ENCODE assay signal across 12 cellular contexts in the genomic region with DNA sequence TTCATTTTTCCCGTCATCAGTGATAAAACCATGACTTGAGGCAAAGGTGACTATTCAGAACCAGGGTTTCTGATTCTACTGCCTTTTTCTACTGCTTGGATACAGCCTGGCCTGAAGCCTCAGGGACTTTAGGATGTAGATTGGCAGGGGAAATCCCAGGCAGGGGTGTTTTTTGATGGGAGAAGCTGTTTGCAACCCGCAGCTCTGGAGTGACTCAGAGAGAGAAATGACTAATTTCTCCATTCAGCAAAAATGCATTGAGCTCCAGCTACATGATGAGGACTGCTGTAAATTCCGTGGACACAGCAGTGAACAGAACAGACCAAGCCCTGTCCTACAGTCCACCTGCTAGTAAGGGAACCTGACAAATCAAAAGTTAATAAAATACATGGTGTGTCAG.
DNase-seq lines count a peak whose midpoint lies in the region; ATAC-seq, FAIRE-seq and TF ChIP-seq lines count a peak whose summit lies in the region.
"Had no signal": no experiment of that assay in that cellular context is flagged by ENCODE, and none has a peak within 500 bp of the region (broad histone marks: within the 10 kb centered on the region; RNA-seq: fewer than 3 reads in every experiment).

No MANE protein-coding gene starts in this region.

- H3K23ac ChIP-seq in IMR-90 (ENCODE audit: low read depth, low read length): no peak overlapping the region

- H3K4me3 ChIP-seq in IMR-90 (ENCODE audit: insufficient read depth, low read depth, low read length) (no peak overlapping the region), endothelial cell of umbilical vein (replicated peaks in 1 of 3; ENCODE audit: insufficient read depth in 1 of 3, low read depth in 1 of 3, low read length in 3 of 3) (no peak overlapping the region)
- H3K4me3 ChIP-seq: BLaER1, vagina had no signal

- WGBS in IMR-90 (ENCODE audit: extremely low coverage in 2 of 2, insufficient read length in 1 of 2), 2 experiments: no CpG with 5 or more reads among the region's 3 CpGs

- H3K9me3 ChIP-seq in IMR-90 (ENCODE audit: control insufficient read depth, insufficient read depth, low read length) (no peaks in the 10 kb centered on the region), endothelial cell of umbilical vein (replicated peaks; ENCODE audit: control insufficient read depth, insufficient read depth, low read length) (no peaks in the 10 kb centered on the region)
- H3K9me3 ChIP-seq: BLaER1, vagina had no signal

- FAIRE-seq in endothelial cell of umbilical vein (lab: Jason Lieb, UNC): peak; percentile 85
- no peak for FAIRE-seq in D721Med (lab: Jason Lieb, UNC)

- H2AFZ ChIP-seq in IMR-90 (replicated peaks; ENCODE audit: low read length, poor library complexity) (no peak overlapping the region), endothelial cell of umbilical vein (ENCODE audit: low read depth, low read length) (no peak overlapping the region)

- H2BK20ac ChIP-seq in IMR-90 (ENCODE audit: low read depth, low read length): no peak overlapping the region

- no peak overlapping the region for H4K8ac ChIP-seq in IMR-90 (ENCODE audit: low read depth in 2 of 2, low read length in 2 of 2)

- no peak overlapping the region for H3K4me2 ChIP-seq in IMR-90 (ENCODE audit: low read depth, low read length)
- no peak overlapping the region for H3K4me2 ChIP-seq in endothelial cell of umbilical vein (ENCODE audit: insufficient read depth, low read length)
- H3K4me2 ChIP-seq: BLaER1 had no signal

- POLR2A ChIA-PET in activated CD8-positive, alpha-beta T cell treated with anti-CD3 and anti-CD28 coated beads for 36 hours (lab: Charles Lee): no interaction called here
- POLR2A ChIA-PET in activated CD8-positive, alpha-beta T cell treated with anti-CD3 and anti-CD28 coated beads, Interleukin-2, amount 10 ng/mL, durations not matched to agents 7 days and 5 days (lab: Charles Lee): no interaction called here
- POLR2A ChIA-PET in IMR-90 (lab: Charles Lee; ENCODE audit: unreplicated experiment): no interaction called here
- POLR2A ChIA-PET in endothelial cell of umbilical vein (lab: Charles Lee): no interaction called here

- no peak overlapping the region for H3K56ac ChIP-seq in IMR-90 (ENCODE audit: extremely low read depth, insufficient read depth, low read length)

- no peak for TF ChIP-seq CTCF in activated CD8-positive, alpha-beta T cell treated with anti-CD3 and anti-CD28 coated beads for 36 hours (IDR thresholded peaks at IDR 0.05)
- no peak for TF ChIP-seq CTCF in IMR-90 (conservative IDR thresholded peaks at IDR 0.05; ENCODE audit: low read depth, low read length)
- TF ChIP-seq CTCF in endothelial cell of umbilical vein (IDR thresholded peaks at IDR 0.05; ENCODE audit: extremely low read depth in 1 of 2, insufficient read depth in 1 of 2, low read depth in 1 of 2, low read length in 2 of 2): no peak
- no peak for TF ChIP-seq CTCF in D721Med (IDR thresholded peaks at IDR 0.05; ENCODE audit: insufficient read depth, missing control alignments)

- CTCF ChIA-PET in activated CD8-positive, alpha-beta T cell treated with anti-CD3 and anti-CD28 coated beads for 36 hours (lab: Charles Lee): interaction anchor here (2.1 kb wide), 1 partner anchor 27 kb away, joined by 6 read pairs; no protein-coding TSS in a partner anchor
- CTCF ChIA-PET in activated CD8-positive, alpha-beta T cell treated with anti-CD3 and anti-CD28 coated beads, Interleukin-2, amount 10 ng/mL, durations not matched to agents 7 days and 5 days (lab: Charles Lee): interaction anchor here (1.2 kb wide), 1 partner anchor 169 kb away, joined by 3 read pairs; no protein-coding TSS in a partner anchor
- CTCF ChIA-PET in IMR-90 (lab: Yijun Ruan, JAX): interaction anchor here (0.7 kb wide), 1 partner anchor 15 kb away, joined by 4 read pairs; no protein-coding TSS in a partner anchor
- CTCF ChIA-PET in endothelial cell of umbilical vein (lab: Charles Lee): interaction anchor here (0.8 to 2.2 kb wide), 8 partner anchors 10 to 925 kb away, joined by 3 to 11 read pairs (median 3); no protein-coding TSS in a partner anchor

- BruUV-seq in IMR-90 (replicated peaks; lab: Mats Ljungman, UMichigan): no TSS peak
- BruUV-seq in endothelial cell of umbilical vein (replicated peaks; lab: Mats Ljungman, UMichigan): no TSS peak

- no peak overlapping the region for H3K9ac ChIP-seq in IMR-90 (ENCODE audit: low read depth, low read length)
- H3K9ac ChIP-seq in endothelial cell of umbilical vein (replicated peaks; ENCODE audit: extremely low read depth, insufficient read depth, low read length): no peak overlapping the region
- H3K9ac ChIP-seq: BLaER1 had no signal

- H2AK9ac ChIP-seq in IMR-90 (replicated peaks; ENCODE audit: low read depth, low read length, poor library complexity): no peak overlapping the region

- H2BK15ac ChIP-seq in IMR-90 (ENCODE audit: low read depth, low read length): no peak overlapping the region

- H4K91ac ChIP-seq in IMR-90 (ENCODE audit: insufficient read depth, low read depth, low read length): no peak overlapping the region

- H3K36me3 ChIP-seq in IMR-90 (ENCODE audit: control insufficient read depth, insufficient read depth, low read length) (no peaks in the 10 kb centered on the region), endothelial cell of umbilical vein (ENCODE audit: control insufficient read depth in 2 of 2, extremely low read depth in 1 of 2, insufficient read depth in 2 of 2, low read length in 2 of 2) (no peaks in the 10 kb centered on the region)
- H3K36me3 ChIP-seq: BLaER1, vagina had no signal

- H2BK5ac ChIP-seq in IMR-90 (ENCODE audit: low read depth, low read length, poor library complexity, severe bottlenecking): no peak overlapping the region

- peaks cover 4% of the 10 kb centered on the region; the same call in 1 of the 2 replicates for H4K20me1 ChIP-seq in IMR-90 (ENCODE audit: insufficient read depth, low read length)
- H4K20me1 ChIP-seq in endothelial cell of umbilical vein (replicated peaks; ENCODE audit: control insufficient read depth, extremely low read depth, insufficient read depth, low read length): no peaks in the 10 kb centered on the region
- H4K20me1 ChIP-seq: BLaER1 had no signal

- peaks cover 0 to 4% of the 10 kb centered on the region in 2 experiments; a peak in 1 of 4 replicates for H3K79me1 ChIP-seq in IMR-90 (ENCODE audit: low read depth in 1 of 2, low read length in 2 of 2)

- TF ChIP-seq POLR2A in IMR-90 (IDR thresholded peaks at IDR 0.05; ENCODE audit: low read depth, low read length) (no peak), endothelial cell of umbilical vein (IDR thresholded peaks at IDR 0.05; ENCODE audit: low read depth, low read length) (no peak)

- H3K18ac ChIP-seq in IMR-90 (ENCODE audit: low read depth, low read length): no peak overlapping the region

- H3K27me3 ChIP-seq in IMR-90 (ENCODE audit: control insufficient read depth, insufficient read depth, low read length) (no peaks in the 10 kb centered on the region; the same call in 1 of the 2 replicates), endothelial cell of umbilical vein (ENCODE audit: control insufficient read depth in 2 of 2, insufficient read depth in 2 of 2, low read length in 2 of 2) (no peaks in the 10 kb centered on the region)
- H3K27me3 ChIP-seq: BLaER1, vagina had no signal

- no peak overlapping the region for H4K5ac ChIP-seq in IMR-90 (ENCODE audit: low read depth, low read length)

- 0 out of 2 replicates have a peak, but pooled peaks have one; percentile 16 for TF ChIP-seq RAD21 in IMR-90 (IDR thresholded peaks at IDR 0.05; ENCODE audit: low read length)

- no peak overlapping the region for H2AK5ac ChIP-seq in IMR-90 (ENCODE audit: low read depth, low read length)

- no peaks in the 10 kb centered on the region for H3K4me1 Mint-ChIP-seq in activated CD8-positive, alpha-beta T cell treated with anti-CD3 and anti-CD28 coated beads for 36 hours (ENCODE audit: low read depth)
- H3K4me1 Mint-ChIP-seq in activated CD8-positive, alpha-beta T cell treated with anti-CD3 and anti-CD28 coated beads, Interleukin-2, amount 10 ng/mL, durations not matched to agents 7 days and 5 days (ENCODE audit: low read depth): no peaks in the 10 kb centered on the region
- H3K4me1 Mint-ChIP-seq: central memory CD8-positive, alpha-beta T cell had no signal

- H3K9me3 Mint-ChIP-seq in activated CD8-positive, alpha-beta T cell treated with anti-CD3 and anti-CD28 coated beads for 36 hours: no peaks in the 10 kb centered on the region
- no peaks in the 10 kb centered on the region for H3K9me3 Mint-ChIP-seq in activated CD8-positive, alpha-beta T cell treated with anti-CD3 and anti-CD28 coated beads, Interleukin-2, amount 10 ng/mL, durations not matched to agents 7 days and 5 days (ENCODE audit: insufficient read depth)
- H3K9me3 Mint-ChIP-seq: central memory CD8-positive, alpha-beta T cell had no signal

- H3K4ac ChIP-seq in IMR-90 (ENCODE audit: low read depth, low read length): no peak overlapping the region

- H3K79me2 ChIP-seq in endothelial cell of umbilical vein (ENCODE audit: control insufficient read depth, insufficient read depth, low read length): no peaks in the 10 kb centered on the region

- dilution Hi-C loops in IMR-90 (cut with HindIII; ENCODE audit: low sequenced_read_pairs, unreplicated experiment) (no loop called here), endothelial cell of umbilical vein (cut with MboI; ENCODE audit: extremely low pct_ligation_motif_present, low sequenced_read_pairs) (no loop called here)

- peak; percentile 42 for ATAC-seq in activated CD8-positive, alpha-beta T cell treated with anti-CD3 and anti-CD28 coated beads for 36 hours
- no peak for ATAC-seq in activated CD8-positive, alpha-beta T cell treated with anti-CD3 and anti-CD28 coated beads, Interleukin-2, amount 10 ng/mL, durations not matched to agents 7 days and 5 days
- ATAC-seq in IMR-90 (ENCODE audit: low read depth) (peak; percentile 98), HG02623 (IDR thresholded peaks at IDR 0.05; ENCODE audit: unreplicated experiment) (no peak)
- ATAC-seq: Panc1 had no signal

- DNase-seq in activated CD8-positive, alpha-beta T cell treated with anti-CD3 and anti-CD28 coated beads for 36 hours: peak; percentile 40
- no peak for DNase-seq in activated CD8-positive, alpha-beta T cell treated with anti-CD3 and anti-CD28 coated beads, Interleukin-2, amount 10 ng/mL, durations not matched to agents 7 days and 5 days
- DNase-seq in IMR-90 (peak; percentile 89), endothelial cell of umbilical vein (ENCODE audit: low read depth, low spot score) (peak; percentile 53), DMS114 treated with DMSO at 0.1 percent for 48 hours (lab: John Stamatoyannopoulos, UW; ENCODE audit: unreplicated experiment) (no peak), D721Med (ENCODE audit: insufficient read length, low spot score) (no peak)
- DNase-seq in stimulated activated CD4-positive, alpha-beta T cell treated with anti-CD3 and anti-CD28 coated beads, Interleukin-4, amount 100 ng/mL, for 24 hours: peak; percentile 6

- H2BK120ac ChIP-seq in IMR-90 (ENCODE audit: low read depth, low read length): no peak overlapping the region

- H3K4me3 Mint-ChIP-seq in activated CD8-positive, alpha-beta T cell treated with anti-CD3 and anti-CD28 coated beads for 36 hours: no peak overlapping the region
- no peak overlapping the region for H3K4me3 Mint-ChIP-seq in activated CD8-positive, alpha-beta T cell treated with anti-CD3 and anti-CD28 coated beads, Interleukin-2, amount 10 ng/mL, durations not matched to agents 7 days and 5 days
- H3K4me3 Mint-ChIP-seq: central memory CD8-positive, alpha-beta T cell had no signal

- H3K27me3 Mint-ChIP-seq in activated CD8-positive, alpha-beta T cell treated with anti-CD3 and anti-CD28 coated beads for 36 hours: peaks cover 6% of the 10 kb centered on the region
- no peaks in the 10 kb centered on the region for H3K27me3 Mint-ChIP-seq in activated CD8-positive, alpha-beta T cell treated with anti-CD3 and anti-CD28 coated beads, Interleukin-2, amount 10 ng/mL, durations not matched to agents 7 days and 5 days (ENCODE audit: low read depth)

- no peak overlapping the region for H3K27ac Mint-ChIP-seq in activated CD8-positive, alpha-beta T cell treated with anti-CD3 and anti-CD28 coated beads for 36 hours
- no peak overlapping the region for H3K27ac Mint-ChIP-seq in activated CD8-positive, alpha-beta T cell treated with anti-CD3 and anti-CD28 coated beads, Interleukin-2, amount 10 ng/mL, durations not matched to agents 7 days and 5 days

- intact Hi-C loops in activated CD8-positive, alpha-beta T cell treated with anti-CD3 and anti-CD28 coated beads for 36 hours (cut with micrococcal nuclease): no loop called here
- intact Hi-C loops in IMR-90 (cut with micrococcal nuclease) (no loop called here), endothelial cell of umbilical vein (cut with micrococcal nuclease) (loop anchor here (5.0 kb wide), 1 partner anchor 75 kb away; no protein-coding TSS in a partner anchor)

- H3K9me1 ChIP-seq in IMR-90 (ENCODE audit: insufficient read depth, low read length) (peaks cover 3% of the 10 kb centered on the region; the same call in 1 of the 2 replicates), endothelial cell of umbilical vein (replicated peaks; ENCODE audit: control insufficient read depth, extremely low read depth, insufficient read depth, low read length) (no peaks in the 10 kb centered on the region)

- in situ Hi-C loops in IMR-90 (cut with MboI; ENCODE audit: low sequenced_read_pairs): no loop called here

- H3K14ac ChIP-seq in IMR-90 (replicated peaks; ENCODE audit: low read depth, low read length): no peak overlapping the region

- no peaks in the 10 kb centered on the region for H3K36me3 Mint-ChIP-seq in activated CD8-positive, alpha-beta T cell treated with anti-CD3 and anti-CD28 coated beads for 36 hours (ENCODE audit: low read depth)
- H3K36me3 Mint-ChIP-seq in activated CD8-positive, alpha-beta T cell treated with anti-CD3 and anti-CD28 coated beads, Interleukin-2, amount 10 ng/mL, durations not matched to agents 7 days and 5 days (ENCODE audit: low read depth): no peaks in the 10 kb centered on the region

- H3K4me1 ChIP-seq in IMR-90 (ENCODE audit: control insufficient read depth, insufficient read depth, low read length) (no peaks in the 10 kb centered on the region), endothelial cell of umbilical vein (ENCODE audit: control insufficient read depth, extremely low read depth, insufficient read depth, low read length) (no peaks in the 10 kb centered on the region)
- H3K4me1 ChIP-seq: BLaER1, vagina had no signal

- H3K27ac ChIP-seq in IMR-90 (ENCODE audit: insufficient read depth, low read length) (no peak overlapping the region), endothelial cell of umbilical vein (ENCODE audit: insufficient read depth, low read depth, low read length) (no peak overlapping the region)
- H3K27ac ChIP-seq: BLaER1, vagina had no signal

Comparison
In these comparisons a context has a peak if more than half of its experiments do, and no peak if none do; other contexts are left out.
1. ATAC-seq: peak in activated CD8-positive, alpha-beta T cell treated with anti-CD3 and anti-CD28 coated beads for 36 hours (single experiment) and IMR-90 (single experiment); none in activated CD8-positive, alpha-beta T cell treated with anti-CD3 and anti-CD28 coated beads, Interleukin-2, amount 10 ng/mL, durations not matched to agents 7 days and 5 days (single experiment) and HG02623 (single experiment).
2. DNase-seq: peak in activated CD8-positive, alpha-beta T cell treated with anti-CD3 and anti-CD28 coated beads for 36 hours (single experiment), IMR-90 (single experiment), endothelial cell of umbilical vein (single experiment) and stimulated activated CD4-positive, alpha-beta T cell treated with anti-CD3 and anti-CD28 coated beads, Interleukin-4, amount 100 ng/mL, for 24 hours (single experiment); none in activated CD8-positive, alpha-beta T cell treated with anti-CD3 and anti-CD28 coated beads, Interleukin-2, amount 10 ng/mL, durations not matched to agents 7 days and 5 days (single experiment), DMS114 treated with DMSO at 0.1 percent for 48 hours (single experiment) and D721Med (single experiment).